Comparison of ENCODE assay signal across 8 cellular contexts in genomic region chr1:155136728-155137127, GRCh38.
DNase-seq lines count a peak whose midpoint lies in the region; ATAC-seq and TF ChIP-seq lines count a peak whose summit lies in the region.

No MANE protein-coding gene starts in this region.

- peaks cover 22% of the 10 kb centered on the region for H3K36me3 Mint-ChIP-seq in nephron (ENCODE audit: low read depth)

- H3K27ac Mint-ChIP-seq in nephron = peak overlapping the region; percentile 95 to 99 (median 99)

- peaks cover 19% of the 10 kb centered on the region for H3K4me1 ChIP-seq in OCI-LY3 (ENCODE audit: low read length)

- peak overlapping the region; percentile 79 for H3K4me2 ChIP-seq in OCI-LY3 (ENCODE audit: low read length)

- H3K9ac ChIP-seq in OCI-LY3 (ENCODE audit: low read length) = peak overlapping the region; percentile 52

- peaks cover 14% of the 10 kb centered on the region for H3K36me3 ChIP-seq in OCI-LY3 (replicated peaks; ENCODE audit: low read depth, low read length)

- H3K79me2 ChIP-seq in OCI-LY3 (ENCODE audit: low read length) = peaks cover 41% of the 10 kb centered on the region

- no peaks in the 10 kb centered on the region for H3K9me3 Mint-ChIP-seq in nephron

- H3K4me3 ChIP-seq in OCI-LY3 (ENCODE audit: low read length) (peak overlapping the region; percentile 92), coronary artery (peak overlapping the region; percentile 97)

- peak overlapping the region; percentile 19 for H3K27ac ChIP-seq in OCI-LY3 (ENCODE audit: low read length)
- H3K27ac ChIP-seq in coronary artery = peak overlapping the region in 1 of 2 donors; percentile 100

- no peaks in the 10 kb centered on the region for H3K27me3 Mint-ChIP-seq in nephron (ENCODE audit: low read depth)

- H3K4me3 Mint-ChIP-seq in nephron = peak overlapping the region; percentile 93 to 96 (median 94)

- H3K27me3 ChIP-seq in OCI-LY3 (ENCODE audit: low read depth, low read length) = no peaks in the 10 kb centered on the region

- peaks cover 45% of the 10 kb centered on the region for H3K4me1 Mint-ChIP-seq in nephron

- no peaks in the 10 kb centered on the region for H3K9me3 ChIP-seq in OCI-LY3 (ENCODE audit: insufficient read depth, low read length)

- DNase-seq in D341Med (ENCODE audit: low spot score) (peak; percentile 46), coronary artery (ENCODE audit: low spot score) (peak; percentile 71), NCI-H2029 treated with DMSO at 0.1 percent for 48 hours (lab: John Stamatoyannopoulos, UW) (no peak), T1000 (lab: John Stamatoyannopoulos, UW) (no peak), NCI-H187 treated with DMSO at 0.1 percent for 48 hours (lab: John Stamatoyannopoulos, UW) (no peak)

- TF ChIP-seq CTCF in OCI-LY3 (IDR thresholded peaks at IDR 0.05; ENCODE audit: low read depth, low read length) (no peak), coronary artery (IDR thresholded peaks at IDR 0.05) (no peak), nephron (IDR thresholded peaks at IDR 0.05; ENCODE audit: unreplicated experiment in 3 of 3) (no peak)

- ATAC-seq in GM19467 (IDR thresholded peaks at IDR 0.05; ENCODE audit: unreplicated experiment) = no peak

- no peaks in the 10 kb centered on the region for H4K20me1 ChIP-seq in OCI-LY3 (ENCODE audit: insufficient read depth, low read length)

- no peak overlapping the region for H2AFZ ChIP-seq in OCI-LY3 (ENCODE audit: low read depth, low read length)

Comparison
In these comparisons a context has a peak if more than half of its experiments do, and no peak if none do; other contexts are left out.
1. DNase-seq: peak in D341Med (single experiment) and coronary artery (single experiment); none in NCI-H2029 treated with DMSO at 0.1 percent for 48 hours (single experiment), T1000 (single experiment) and NCI-H187 treated with DMSO at 0.1 percent for 48 hours (single experiment).